2 cellular contexts compared by ENCODE assay signal in the genomic region with DNA sequence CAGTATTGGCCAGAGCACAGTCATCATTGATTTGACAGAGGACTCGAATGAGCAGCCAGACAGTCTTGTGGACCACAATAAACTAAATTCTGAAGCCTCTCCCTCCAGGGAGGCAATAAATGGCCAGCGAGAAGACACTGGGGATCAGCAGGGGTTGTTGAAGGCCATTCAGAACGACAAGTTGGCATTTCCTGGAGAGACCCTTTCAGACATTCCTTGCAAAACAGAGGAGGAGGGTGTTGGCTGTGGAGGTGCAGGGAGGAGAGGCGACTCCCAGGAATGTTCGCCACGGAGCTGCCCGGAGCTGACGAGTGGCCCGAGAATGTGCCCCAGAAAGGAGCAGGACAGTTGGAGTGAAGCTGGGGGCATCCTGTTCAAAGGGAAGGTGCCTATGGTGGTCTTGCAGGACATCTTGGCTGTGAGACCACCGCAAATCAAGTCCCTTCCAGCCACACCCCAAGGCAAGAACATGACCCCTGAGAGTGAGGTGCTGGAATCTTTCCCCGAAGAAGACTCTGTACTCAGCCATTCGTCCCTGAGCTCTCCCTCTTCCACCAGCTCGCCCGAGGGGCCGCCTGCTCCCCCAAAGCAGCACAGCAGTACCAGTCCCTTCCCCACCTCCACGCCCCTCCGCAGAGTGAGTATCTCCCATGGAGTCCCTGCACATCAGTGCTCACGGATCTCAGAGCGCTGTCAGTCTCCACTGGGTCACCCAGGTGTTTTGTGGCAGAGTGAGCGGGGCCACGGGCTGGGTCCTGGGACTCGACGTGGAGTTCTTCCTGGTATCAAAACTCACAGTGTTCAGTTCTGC.
TF ChIP-seq lines count a peak whose summit lies in the region.

No MANE protein-coding gene starts in this region.

TF ChIP-seq in HepG2, 621 proteins besides CTCF, POLR2A, EP300 and RAD21 (continues in another document):
- TF ChIP-seq RXRA (CRISPR knock-in tag; IDR thresholded peaks at IDR 0.05) (no peak), RFXAP (CRISPR knock-in tag; IDR thresholded peaks at IDR 0.05; ENCODE audit: borderline replicate concordance) (no peak), RXRB (CRISPR knock-in tag; IDR thresholded peaks at IDR 0.05; ENCODE audit: borderline replicate concordance) (no peak), ZNF570 (CRISPR knock-in tag; IDR thresholded peaks at IDR 0.05; ENCODE audit: borderline replicate concordance) (no peak), KDM5B (CRISPR knock-in tag; IDR thresholded peaks at IDR 0.05; ENCODE audit: borderline replicate concordance) (no peak), ZNF264 (CRISPR knock-in tag; IDR thresholded peaks at IDR 0.05) (no peak), ZNF7 (CRISPR knock-in tag; IDR thresholded peaks at IDR 0.05) (no peak), ZFP36 (IDR thresholded peaks at IDR 0.05; ENCODE audit: borderline replicate concordance, low read depth, low read length, partially characterized antibody) (no peak), HDAC6 (IDR thresholded peaks at IDR 0.05; ENCODE audit: low read depth, low read length) (no peak), RARA (CRISPR knock-in tag; IDR thresholded peaks at IDR 0.05) (no peak), HHEX (CRISPR knock-in tag; IDR thresholded peaks at IDR 0.05) (no peak)
- TF ChIP-seq, protein P1, sequence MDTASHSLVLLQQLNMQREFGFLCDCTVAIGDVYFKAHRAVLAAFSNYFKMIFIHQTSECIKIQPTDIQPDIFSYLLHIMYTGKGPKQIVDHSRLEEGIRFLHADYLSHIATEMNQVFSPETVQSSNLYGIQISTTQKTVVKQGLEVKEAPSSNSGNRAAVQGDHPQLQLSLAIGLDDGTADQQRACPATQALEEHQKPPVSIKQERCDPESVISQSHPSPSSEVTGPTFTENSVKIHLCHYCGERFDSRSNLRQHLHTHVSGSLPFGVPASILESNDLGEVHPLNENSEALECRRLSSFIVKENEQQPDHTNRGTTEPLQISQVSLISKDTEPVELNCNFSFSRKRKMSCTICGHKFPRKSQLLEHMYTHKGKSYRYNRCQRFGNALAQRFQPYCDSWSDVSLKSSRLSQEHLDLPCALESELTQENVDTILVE (CRISPR knock-in tag; IDR thresholded peaks at IDR 0.05) = no peak
- TF ChIP-seq, protein P2, sequence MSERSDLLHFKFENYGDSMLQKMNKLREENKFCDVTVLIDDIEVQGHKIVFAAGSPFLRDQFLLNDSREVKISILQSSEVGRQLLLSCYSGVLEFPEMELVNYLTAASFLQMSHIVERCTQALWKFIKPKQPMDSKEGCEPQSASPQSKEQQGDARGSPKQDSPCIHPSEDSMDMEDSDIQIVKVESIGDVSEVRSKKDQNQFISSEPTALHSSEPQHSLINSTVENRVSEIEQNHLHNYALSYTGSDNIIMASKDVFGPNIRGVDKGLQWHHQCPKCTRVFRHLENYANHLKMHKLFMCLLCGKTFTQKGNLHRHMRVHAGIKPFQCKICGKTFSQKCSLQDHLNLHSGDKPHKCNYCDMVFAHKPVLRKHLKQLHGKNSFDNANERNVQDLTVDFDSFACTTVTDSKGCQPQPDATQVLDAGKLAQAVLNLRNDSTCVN (CRISPR knock-in tag; IDR thresholded peaks at IDR 0.05; ENCODE audit: borderline replicate concordance) = no peak
- TF ChIP-seq, protein P3, sequence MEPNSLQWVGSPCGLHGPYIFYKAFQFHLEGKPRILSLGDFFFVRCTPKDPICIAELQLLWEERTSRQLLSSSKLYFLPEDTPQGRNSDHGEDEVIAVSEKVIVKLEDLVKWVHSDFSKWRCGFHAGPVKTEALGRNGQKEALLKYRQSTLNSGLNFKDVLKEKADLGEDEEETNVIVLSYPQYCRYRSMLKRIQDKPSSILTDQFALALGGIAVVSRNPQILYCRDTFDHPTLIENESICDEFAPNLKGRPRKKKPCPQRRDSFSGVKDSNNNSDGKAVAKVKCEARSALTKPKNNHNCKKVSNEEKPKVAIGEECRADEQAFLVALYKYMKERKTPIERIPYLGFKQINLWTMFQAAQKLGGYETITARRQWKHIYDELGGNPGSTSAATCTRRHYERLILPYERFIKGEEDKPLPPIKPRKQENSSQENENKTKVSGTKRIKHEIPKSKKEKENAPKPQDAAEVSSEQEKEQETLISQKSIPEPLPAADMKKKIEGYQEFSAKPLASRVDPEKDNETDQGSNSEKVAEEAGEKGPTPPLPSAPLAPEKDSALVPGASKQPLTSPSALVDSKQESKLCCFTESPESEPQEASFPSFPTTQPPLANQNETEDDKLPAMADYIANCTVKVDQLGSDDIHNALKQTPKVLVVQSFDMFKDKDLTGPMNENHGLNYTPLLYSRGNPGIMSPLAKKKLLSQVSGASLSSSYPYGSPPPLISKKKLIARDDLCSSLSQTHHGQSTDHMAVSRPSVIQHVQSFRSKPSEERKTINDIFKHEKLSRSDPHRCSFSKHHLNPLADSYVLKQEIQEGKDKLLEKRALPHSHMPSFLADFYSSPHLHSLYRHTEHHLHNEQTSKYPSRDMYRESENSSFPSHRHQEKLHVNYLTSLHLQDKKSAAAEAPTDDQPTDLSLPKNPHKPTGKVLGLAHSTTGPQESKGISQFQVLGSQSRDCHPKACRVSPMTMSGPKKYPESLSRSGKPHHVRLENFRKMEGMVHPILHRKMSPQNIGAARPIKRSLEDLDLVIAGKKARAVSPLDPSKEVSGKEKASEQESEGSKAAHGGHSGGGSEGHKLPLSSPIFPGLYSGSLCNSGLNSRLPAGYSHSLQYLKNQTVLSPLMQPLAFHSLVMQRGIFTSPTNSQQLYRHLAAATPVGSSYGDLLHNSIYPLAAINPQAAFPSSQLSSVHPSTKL (CRISPR knock-in tag; IDR thresholded peaks at IDR 0.05) = no peak
- TF ChIP-seq, protein P4, sequence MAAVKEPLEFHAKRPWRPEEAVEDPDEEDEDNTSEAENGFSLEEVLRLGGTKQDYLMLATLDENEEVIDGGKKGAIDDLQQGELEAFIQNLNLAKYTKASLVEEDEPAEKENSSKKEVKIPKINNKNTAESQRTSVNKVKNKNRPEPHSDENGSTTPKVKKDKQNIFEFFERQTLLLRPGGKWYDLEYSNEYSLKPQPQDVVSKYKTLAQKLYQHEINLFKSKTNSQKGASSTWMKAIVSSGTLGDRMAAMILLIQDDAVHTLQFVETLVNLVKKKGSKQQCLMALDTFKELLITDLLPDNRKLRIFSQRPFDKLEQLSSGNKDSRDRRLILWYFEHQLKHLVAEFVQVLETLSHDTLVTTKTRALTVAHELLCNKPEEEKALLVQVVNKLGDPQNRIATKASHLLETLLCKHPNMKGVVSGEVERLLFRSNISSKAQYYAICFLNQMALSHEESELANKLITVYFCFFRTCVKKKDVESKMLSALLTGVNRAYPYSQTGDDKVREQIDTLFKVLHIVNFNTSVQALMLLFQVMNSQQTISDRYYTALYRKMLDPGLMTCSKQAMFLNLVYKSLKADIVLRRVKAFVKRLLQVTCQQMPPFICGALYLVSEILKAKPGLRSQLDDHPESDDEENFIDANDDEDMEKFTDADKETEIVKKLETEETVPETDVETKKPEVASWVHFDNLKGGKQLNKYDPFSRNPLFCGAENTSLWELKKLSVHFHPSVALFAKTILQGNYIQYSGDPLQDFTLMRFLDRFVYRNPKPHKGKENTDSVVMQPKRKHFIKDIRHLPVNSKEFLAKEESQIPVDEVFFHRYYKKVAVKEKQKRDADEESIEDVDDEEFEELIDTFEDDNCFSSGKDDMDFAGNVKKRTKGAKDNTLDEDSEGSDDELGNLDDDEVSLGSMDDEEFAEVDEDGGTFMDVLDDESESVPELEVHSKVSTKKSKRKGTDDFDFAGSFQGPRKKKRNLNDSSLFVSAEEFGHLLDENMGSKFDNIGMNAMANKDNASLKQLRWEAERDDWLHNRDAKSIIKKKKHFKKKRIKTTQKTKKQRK (IDR thresholded peaks at IDR 0.05; ENCODE audit: low read length) = no peak

TF ChIP-seq in GM12878, 131 proteins besides CTCF, POLR2A, EP300 and RAD21:
- TF ChIP-seq POLR2AphosphoS5 (IDR thresholded peaks at IDR 0.05; ENCODE audit: low read length) = peak; percentile 46; the same call in 1 of the 2 replicates
- no peak for TF ChIP-seq NFYA (IDR thresholded peaks at IDR 0.05; ENCODE audit: borderline replicate concordance, low read depth, low read length)
